ENCODE assay signal across 8 cellular contexts in the genomic region with DNA sequence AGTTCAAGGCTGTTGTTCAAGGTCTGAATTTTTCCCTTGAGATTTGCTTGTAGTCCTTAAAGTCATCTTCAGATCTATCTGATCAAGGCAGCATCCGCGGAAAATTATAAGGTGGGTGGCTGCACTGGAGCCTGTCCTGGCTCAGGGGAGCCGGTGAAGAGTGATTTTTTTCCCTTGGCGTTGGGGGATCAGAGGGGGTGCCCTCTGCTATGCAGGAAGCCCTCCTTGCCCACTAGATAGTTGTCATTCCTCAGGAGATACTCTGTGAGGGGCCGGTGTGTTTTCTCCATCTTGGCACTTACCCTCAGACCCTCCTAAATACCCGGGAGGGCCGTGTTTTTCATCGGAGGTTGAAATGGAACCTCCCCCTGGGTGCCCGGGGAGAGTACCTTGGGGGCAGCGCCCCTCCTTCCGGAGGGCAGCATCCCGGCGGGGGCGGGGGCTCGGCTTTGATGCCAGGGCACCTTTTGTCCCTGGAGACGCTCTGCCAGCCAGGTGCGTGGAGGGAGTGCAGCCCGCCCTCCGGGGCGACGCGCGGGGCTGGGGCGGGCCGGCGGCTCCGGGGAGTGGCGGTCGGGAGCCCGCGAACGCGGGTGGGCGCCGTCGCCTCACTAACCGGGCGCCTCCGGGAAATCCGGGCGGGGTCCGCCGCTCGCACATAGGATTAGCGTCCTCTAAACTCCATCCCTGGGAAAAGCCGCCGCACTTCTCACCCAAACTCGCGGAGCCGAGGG. TPM values are rescaled to one million over a fixed set of nuclear protein-coding genes. Genes with fewer than 3 reads are reported as not detected.
DNase-seq lines count a peak whose midpoint lies in the region; ATAC-seq and TF ChIP-seq lines count a peak whose summit lies in the region.
"Not testable (repeated sequence)": the region's sequence is repeated elsewhere in the genome, so short reads cannot be mapped to it uniquely, and the experiment has no call there.

No MANE protein-coding gene starts in this region.

- not testable (repeated sequence) for H2AFZ ChIP-seq in neural cell (ENCODE audit: low read depth, low read length)

- not testable (repeated sequence) for H3K9me3 ChIP-seq in neural cell (ENCODE audit: low read length)

- H3K27ac ChIP-seq in neural cell (ENCODE audit: low read length) = peak overlapping the region; percentile 28

- H3K27me3 Mint-ChIP-seq in Calu3 (ENCODE audit: unreplicated experiment); T-cell; activated naive CD8-positive, alpha-beta T cell: not testable (repeated sequence)

- not testable (repeated sequence) for H3K9me3 Mint-ChIP-seq in Calu3 (ENCODE audit: low read depth, unreplicated experiment); T-cell; activated naive CD8-positive, alpha-beta T cell (ENCODE audit: low read depth)

- peak overlapping the region; percentile 68 for H3K4me3 ChIP-seq in neural cell (ENCODE audit: low read length)

- H3F3A ChIP-seq in neural cell (ENCODE audit: insufficient read depth, low read length, poor library complexity, severe bottlenecking) = not testable (repeated sequence)

- CTCF ChIA-PET in Calu3 (lab: Charles Lee); T-cell (lab: Charles Lee): not testable (repeated sequence)

- H3K4me1 Mint-ChIP-seq in Calu3 (ENCODE audit: low read depth, unreplicated experiment) = not testable (repeated sequence)
- H3K4me1 Mint-ChIP-seq in T-cell = peaks cover 34 to 39% (median 39%) of the 10 kb centered on the region in 3 donors
- peaks cover 29% of the 10 kb centered on the region for H3K4me1 Mint-ChIP-seq in activated naive CD8-positive, alpha-beta T cell (ENCODE audit: low read depth)

- not testable (repeated sequence) for BruUV-seq in Calu3 (replicated peaks; lab: Mats Ljungman, UMichigan)

- H3K4me3 Mint-ChIP-seq in Calu3 (ENCODE audit: low read depth, unreplicated experiment) (peak overlapping the region; percentile 67), T-cell (peak overlapping the region; percentile 82 to 85 (median 83))
- H3K4me3 Mint-ChIP-seq in activated naive CD8-positive, alpha-beta T cell = peak overlapping the region; percentile 88

- H3K36me3 Mint-ChIP-seq in Calu3 (ENCODE audit: insufficient read depth, unreplicated experiment) = peaks cover 45% of the 10 kb centered on the region
- not testable (repeated sequence) for H3K36me3 Mint-ChIP-seq in T-cell; activated naive CD8-positive, alpha-beta T cell

- H3K27me3 ChIP-seq in neural cell (ENCODE audit: insufficient read depth, low read depth, low read length) = not testable (repeated sequence)

- H3K27ac Mint-ChIP-seq in Calu3 (ENCODE audit: unreplicated experiment) = not testable (repeated sequence)
- H3K27ac Mint-ChIP-seq in T-cell = peak overlapping the region; percentile 90 to 93
- H3K27ac Mint-ChIP-seq in activated naive CD8-positive, alpha-beta T cell = peak overlapping the region; percentile 92

- not testable (repeated sequence) for H3K36me3 ChIP-seq in neural cell (ENCODE audit: insufficient read depth, low read length)

- not testable (repeated sequence) for H4K20me1 ChIP-seq in neural cell (ENCODE audit: insufficient read depth)

- peak overlapping the region; percentile 59 for H3K4me2 ChIP-seq in neural cell (ENCODE audit: low read length)

- ATAC-seq in GM21526 (IDR thresholded peaks at IDR 0.05; ENCODE audit: low FRiP score, unreplicated experiment) (peak; percentile 18), HG03520 (IDR thresholded peaks at IDR 0.05; ENCODE audit: unreplicated experiment) (peak; percentile 10), T-cell (replicated peaks in 1 of 4) (peak; percentile 42 to 55 (median 52))
- ATAC-seq in stimulated activated naive CD8-positive, alpha-beta T cell treated with anti-CD3 and anti-CD28 coated beads, Interleukin-15, Interleukin-2, amounts not matched to agents 100 U/mL and 50 U/mL, for 24 hours = peak; percentile 8

- TF ChIP-seq RAD21 in neural cell (conservative IDR thresholded peaks at IDR 0.05) = not testable (repeated sequence)

- peaks cover 29% of the 10 kb centered on the region for H3K79me2 ChIP-seq in neural cell (replicated peaks; ENCODE audit: insufficient read depth, low read length)

- peak overlapping the region; percentile 81 for H3K9ac ChIP-seq in neural cell (ENCODE audit: low read length)

- not testable (repeated sequence) for H3K9me2 ChIP-seq in neural cell (ENCODE audit: insufficient read depth, low read length)

- not testable (repeated sequence) for TF ChIP-seq EP300 in neural cell (conservative IDR thresholded peaks at IDR 0.05; ENCODE audit: poor library complexity, severe bottlenecking)

- intact Hi-C loops in Calu3 (cut with micrococcal nuclease; ENCODE audit: unreplicated experiment) = loop anchor here (10.0 kb wide), 1 partner anchor 55 kb away; the partner anchor contains the start of gene METTL2B

- peak; percentile 26 for DNase-seq in Calu3
- peak in 33 of 34 experiments; percentile 15 to 59 (median 40) for DNase-seq in T-cell
- DNase-seq in germinal center (ENCODE audit: low spot score) = peak; percentile 79
- DNase-seq in stimulated activated naive CD8-positive, alpha-beta T cell treated with anti-CD3 and anti-CD28 coated beads, Interleukin-15, Interleukin-2, amounts not matched to agents 100 U/mL and 50 U/mL, for 24 hours = peak; percentile 61

- not testable (repeated sequence) for TF ChIP-seq CTCF in Calu3 (IDR thresholded peaks at IDR 0.05; ENCODE audit: unreplicated experiment); neural cell (IDR thresholded peaks at IDR 0.05; ENCODE audit: poor library complexity, severe bottlenecking)

- POLR2A ChIA-PET in T-cell (lab: Charles Lee) = not testable (repeated sequence)

RNA-seq across cellular contexts. Expression of gene METTL2B, which starts 53.7 kb away (rescaled TPM):
- total RNA-seq in Calu3 (2022) (29.7 and 30.0 TPM in 2 replicates), T-cell (10 to 100 TPM; 17.7 to 29.9 (median 26.1) TPM)
- 43.0 and 45.5 TPM in 2 replicates for polyA plus RNA-seq in neural cell
- polyA minus RNA-seq in neural cell = 65.2 and 81.1 TPM in 2 replicates

Comparison
In these comparisons a context has a peak if more than half of its experiments do, and no peak if none do; other contexts are left out.
1. Peak in every context shown above with its lines: DNase-seq, ATAC-seq, H3K4me3 ChIP-seq and H3K27ac ChIP-seq.
2. DNase-seq: peak in every context shown above with its lines; median percentile 79 in germinal center; 61 in stimulated activated naive CD8-positive, alpha-beta T cell treated with anti-CD3 and anti-CD28 coated beads, Interleukin-15, Interleukin-2, amounts not matched to agents 100 U/mL and 50 U/mL, for 24 hours; 40 in T-cell; 26 in Calu3.